Comparison of ENCODE assay signal across 1 cellular context in genomic region chr10:52216852-52217251, GRCh38.
TF ChIP-seq lines count a peak whose summit lies in the region.

No MANE protein-coding gene starts in this region.

TF ChIP-seq in IMR-90, 13 proteins besides CTCF, POLR2A, EP300 and RAD21 (continued from another document):
- TF ChIP-seq ELK1 (IDR thresholded peaks at IDR 0.05; ENCODE audit: borderline replicate concordance, low read depth, low read length), result no peak
- TF ChIP-seq MAFK (IDR thresholded peaks at IDR 0.05; ENCODE audit: low read depth, low read length), result no peak
- no peak for TF ChIP-seq RCOR1 (IDR thresholded peaks at IDR 0.05; ENCODE audit: insufficient replicate concordance, low read length)
- no peak for TF ChIP-seq RFX5 (IDR thresholded peaks at IDR 0.05; ENCODE audit: low read depth, low read length)
- no peak for TF ChIP-seq SMC3 (IDR thresholded peaks at IDR 0.05; ENCODE audit: low read depth, low read length)
- no peak for TF ChIP-seq MXI1 (IDR thresholded peaks at IDR 0.05; ENCODE audit: borderline replicate concordance, low read depth, low read length)
- TF ChIP-seq MAZ (IDR thresholded peaks at IDR 0.05; ENCODE audit: borderline replicate concordance, low read depth, low read length), result no peak
TF ChIP-seq in IMR-90: peak in this region for 0.
